In genomic region chr3:156626104-156626503, GRCh38 we compare ENCODE assay signal across 11 cellular contexts. TPM values are rescaled to one million over a fixed set of nuclear protein-coding genes. Genes with fewer than 3 reads are reported as not detected.
DNase-seq lines count a peak whose midpoint lies in the region; TF ChIP-seq lines count a peak whose summit lies in the region.
"Had no signal": no experiment of that assay in that cellular context is flagged by ENCODE, and none has a peak within 500 bp of the region (broad histone marks: within the 10 kb centered on the region; RNA-seq: fewer than 3 reads in every experiment).

No MANE protein-coding gene starts in this region.

- TF ChIP-seq RAD21 in Ishikawa (IDR thresholded peaks at IDR 0.05; ENCODE audit: low read depth) = no peak

- H3K9me3 ChIP-seq in testis = no peaks in the 10 kb centered on the region

- no peaks in the 10 kb centered on the region for H3K9me3 Mint-ChIP-seq in osteocyte (ENCODE audit: unreplicated experiment)
- H3K9me3 Mint-ChIP-seq: CD4-positive, alpha-beta T cell; natural killer cell treated with Interleukin-12 subunit alpha and Interleukin-12 subunit beta and Interleukin-15 and Interleukin-18, amount 100 ng/mL, for 72 hours had no signal

- no peaks in the 10 kb centered on the region for H3K27me3 ChIP-seq in testis

- intact Hi-C loops in testis (cut with DNase I; ENCODE audit: low total_unique reads) = no loop called here

- H3K36me3 Mint-ChIP-seq in osteocyte (ENCODE audit: unreplicated experiment) = no peaks in the 10 kb centered on the region
- H3K36me3 Mint-ChIP-seq: natural killer cell treated with Interleukin-12 subunit alpha and Interleukin-12 subunit beta and Interleukin-15 and Interleukin-18, amount 100 ng/mL, for 72 hours had no signal

- H3K4me1 ChIP-seq in testis = no peaks in the 10 kb centered on the region

- TF ChIP-seq POLR2A in testis (IDR thresholded peaks at IDR 0.05) = no peak

- no peak overlapping the region for H3K27ac Mint-ChIP-seq in osteocyte (ENCODE audit: unreplicated experiment)
- H3K27ac Mint-ChIP-seq: CD4-positive, alpha-beta T cell; natural killer cell treated with Interleukin-12 subunit alpha and Interleukin-12 subunit beta and Interleukin-15 and Interleukin-18, amount 100 ng/mL, for 72 hours had no signal

- WGBS in testis, 2 donors = 86 to 87% methylated on average over 5 of the region's 5 CpGs

- H3K4me1 Mint-ChIP-seq in osteocyte (ENCODE audit: unreplicated experiment) = peaks cover 14% of the 10 kb centered on the region

- no peak for TF ChIP-seq EP300 in Ishikawa (IDR thresholded peaks at IDR 0.05; ENCODE audit: borderline replicate concordance)

- DNase-seq in DMS79 (lab: John Stamatoyannopoulos, UW) = peak; percentile 18
- DNase-seq in NCI-H774 (lab: John Stamatoyannopoulos, UW) = peak; percentile 48
- DNase-seq in kidney tubule cell (ENCODE audit: low spot score) = peak; percentile 88
- no peak for DNase-seq in testis
- DNase-seq in osteocyte (ENCODE audit: extremely low spot score, unreplicated experiment) = no peak
- no peak for DNase-seq in NOMO-1 (lab: John Stamatoyannopoulos, UW; ENCODE audit: unreplicated experiment in 2 of 2)
- no peak for DNase-seq in SIG-M5 treated with dmso at 0.1 percent for 504 hours (lab: John Stamatoyannopoulos, UW; ENCODE audit: unreplicated experiment)
- DNase-seq: central memory CD4-positive, alpha-beta T cell had no signal

- H3K27me3 Mint-ChIP-seq in osteocyte (ENCODE audit: unreplicated experiment) = no peaks in the 10 kb centered on the region
- H3K27me3 Mint-ChIP-seq: CD4-positive, alpha-beta T cell had no signal

- TF ChIP-seq CTCF in testis (IDR thresholded peaks at IDR 0.05) = no peak
- no peak for TF ChIP-seq CTCF in osteocyte (IDR thresholded peaks at IDR 0.05)

- H3K4me3 Mint-ChIP-seq in osteocyte (ENCODE audit: unreplicated experiment) = no peak overlapping the region
- H3K4me3 Mint-ChIP-seq: CD4-positive, alpha-beta T cell; natural killer cell treated with Interleukin-12 subunit alpha and Interleukin-12 subunit beta and Interleukin-15 and Interleukin-18, amount 100 ng/mL, for 72 hours had no signal

- H3K27ac ChIP-seq in testis = no peak overlapping the region

- no peaks in the 10 kb centered on the region for H3K36me3 ChIP-seq in testis (ENCODE audit: low read depth, missing control alignments)

- no peak overlapping the region for H3K4me3 ChIP-seq in testis

TF ChIP-seq in Ishikawa, 13 proteins besides CTCF, POLR2A, EP300 and RAD21:
- TF ChIP-seq REST (IDR thresholded peaks at IDR 0.05; ENCODE audit: low read depth) = no peak
- no peak for TF ChIP-seq EGR1 (IDR thresholded peaks at IDR 0.05)
- TF ChIP-seq YY1 (IDR thresholded peaks at IDR 0.05; ENCODE audit: low read depth) = no peak
- peak; percentile 41; the same call in 1 of the 2 replicates for TF ChIP-seq TCF12 (IDR thresholded peaks at IDR 0.05; ENCODE audit: low read depth)
- peak; percentile 84 for TF ChIP-seq USF1 (IDR thresholded peaks at IDR 0.05)
- no peak for TF ChIP-seq TAF1 (IDR thresholded peaks at IDR 0.05; ENCODE audit: low read depth)
- no peak for TF ChIP-seq TEAD4 (IDR thresholded peaks at IDR 0.05)
- TF ChIP-seq CEBPB (IDR thresholded peaks at IDR 0.05) = peak; percentile 58; the same call in 1 of the 2 replicates
- TF ChIP-seq MAX (IDR thresholded peaks at IDR 0.05) = peak; percentile 81
- TF ChIP-seq NFIC (IDR thresholded peaks at IDR 0.05) = no peak
- TF ChIP-seq CREB1 (IDR thresholded peaks at IDR 0.05; ENCODE audit: low read depth) = no peak
- TF ChIP-seq ZBTB7A (IDR thresholded peaks at IDR 0.05; ENCODE audit: low read depth) = no peak

RNA-seq across cellular contexts. Expression of gene TIPARP, which starts 48.3 kb away (rescaled TPM):
- total RNA-seq in testis = 10 to 100 TPM; 67.2 to 70.7 TPM
- 115 TPM for polyA plus RNA-seq in testis (ENCODE audit: insufficient read depth, low read depth, low replicate concordance)
- 152 and 163 TPM in 2 replicates for total RNA-seq in osteocyte

Comparison
In these comparisons a context has a peak if more than half of its experiments do, and no peak if none do; other contexts are left out.
1. DNase-seq: peak in DMS79 (single experiment), NCI-H774 (single experiment) and kidney tubule cell (single experiment); none in testis (single experiment), osteocyte (single experiment), NOMO-1 (0 of 2) and SIG-M5 treated with dmso at 0.1 percent for 504 hours (single experiment).